Comparison of ENCODE assay signal across 27 cellular contexts in genomic region chr12:71303199-71303598, GRCh38.
DNase-seq lines count a peak whose midpoint lies in the region; TF ChIP-seq lines count a peak whose summit lies in the region.
"Had no signal": no experiment of that assay in that cellular context is flagged by ENCODE, and none has a peak within 500 bp of the region (broad histone marks: within the 10 kb centered on the region; RNA-seq: fewer than 3 reads in every experiment).

No MANE protein-coding gene starts in this region.

- CTCF ChIA-PET in activated naive CD4-positive, alpha-beta T cell treated with anti-CD3 and anti-CD28 coated beads for 36 hours (lab: Charles Lee): no interaction called here

- DNase-seq in HT-29 (ENCODE audit: low spot score): peak; percentile 9
- peak; percentile 0 for DNase-seq in amniotic epithelial cell (ENCODE audit: low read depth)
- peak; percentile 39 to 67 for DNase-seq in fibroblast of lung (ENCODE audit: low read depth in 2 of 2)
- no peak for DNase-seq in smooth muscle cell (lab: John Stamatoyannopoulos, UW; ENCODE audit: unreplicated experiment)
- DNase-seq in caudate nucleus (lab: John Stamatoyannopoulos, UW): no peak
- no peak for DNase-seq in activated naive CD4-positive, alpha-beta T cell treated with anti-CD3 and anti-CD28 coated beads for 36 hours
- DNase-seq in activated CD8-positive, alpha-beta memory T cell treated with anti-CD3 and anti-CD28 coated beads, Interleukin-2, amount 50 U/mL, for 4 hours: no peak
- DNase-seq: activated CD4-positive, alpha-beta T cell treated with anti-CD3 and anti-CD28 coated beads, Interleukin-2, amount 50 U/mL, for 1 hour; anterior cingulate cortex; CD4-positive, alpha-beta T cell; cerebellar nuclear complex; DMS 273 treated with DMSO at 0.1 percent for 48 hours; effector CD4-positive, alpha-beta T cell; kidney; NCI-H1092; NCI-H2029 treated with DMSO at 0.1 percent for 48 hours; NCI-H345; NCI-H774; posterior cingulate gyrus; Right ventricle myocardium superior; stimulated activated naive CD8-positive, alpha-beta T cell treated with anti-CD3 and anti-CD28 coated beads, Interleukin-15, amount 100 ng/mL, for 72 hours; SW 1271; T1000; tibial artery had no signal

- TF ChIP-seq CTCF in fibroblast of lung (conservative IDR thresholded peaks at IDR 0.05 in 1 of 2, IDR thresholded peaks at IDR 0.05 in 1 of 2; ENCODE audit: low read depth in 1 of 2, low read length in 2 of 2): no peak
- no peak for TF ChIP-seq CTCF in smooth muscle cell (IDR thresholded peaks at IDR 0.05; ENCODE audit: borderline replicate concordance, insufficient read depth, poor library complexity, severe bottlenecking)

- H3K4me3 ChIP-seq in fibroblast of lung (replicated peaks in 1 of 4; ENCODE audit: control extremely low read depth in 1 of 4, insufficient read depth in 1 of 4, low read depth in 3 of 4, low read length in 4 of 4) (no peak overlapping the region), smooth muscle cell (no peak overlapping the region)
- H3K4me3 ChIP-seq: lung, tibial artery had no signal

- no peaks in the 10 kb centered on the region for H3K36me3 Mint-ChIP-seq in activated naive CD4-positive, alpha-beta T cell treated with anti-CD3 and anti-CD28 coated beads for 36 hours (ENCODE audit: low read depth)
- H3K36me3 Mint-ChIP-seq: activated naive CD4-positive, alpha-beta T cell treated with anti-CD3 and anti-CD28 coated beads, Interleukin-2, amount 50 U/mL, for 24 hours had no signal

- H3K4me3 Mint-ChIP-seq in activated naive CD4-positive, alpha-beta T cell treated with anti-CD3 and anti-CD28 coated beads for 36 hours: no peak overlapping the region
- H3K4me3 Mint-ChIP-seq: activated naive CD4-positive, alpha-beta T cell treated with anti-CD3 and anti-CD28 coated beads, Interleukin-2, amount 50 U/mL, for 24 hours; activated T-helper 1 cell treated with anti-CD3 and anti-CD28 coated beads, Interleukin-12 subunit alpha, Interleukin-12 subunit beta, Interleukin-2, Interleukin-4 antibody, amounts not matched to agents 30 ng/mL and 10 ng/mL and 1 ng/mL, durations not matched to agents 14 hours and 24 hours and 36 hours; CD4-positive, alpha-beta T cell; stimulated activated naive CD8-positive, alpha-beta T cell treated with anti-CD3 and anti-CD28 coated beads, Interleukin-15, amount 100 ng/mL, for 72 hours had no signal

- no peaks in the 10 kb centered on the region for H3F3A ChIP-seq in smooth muscle cell (ENCODE audit: low read depth)

- H3K9me3 Mint-ChIP-seq in activated naive CD4-positive, alpha-beta T cell treated with anti-CD3 and anti-CD28 coated beads for 36 hours: no peaks in the 10 kb centered on the region
- H3K9me3 Mint-ChIP-seq: activated naive CD4-positive, alpha-beta T cell treated with anti-CD3 and anti-CD28 coated beads, Interleukin-2, amount 50 U/mL, for 24 hours; activated T-helper 1 cell treated with anti-CD3 and anti-CD28 coated beads, Interleukin-12 subunit alpha, Interleukin-12 subunit beta, Interleukin-2, Interleukin-4 antibody, amounts not matched to agents 30 ng/mL and 10 ng/mL and 1 ng/mL, durations not matched to agents 14 hours and 24 hours and 36 hours; CD4-positive, alpha-beta T cell; stimulated activated naive CD8-positive, alpha-beta T cell treated with anti-CD3 and anti-CD28 coated beads, Interleukin-15, amount 100 ng/mL, for 72 hours had no signal

- H3K9ac ChIP-seq in fibroblast of lung (ENCODE audit: insufficient read depth, low read length) (no peak overlapping the region), smooth muscle cell (ENCODE audit: low read depth) (no peak overlapping the region)

- intact Hi-C loops in activated naive CD4-positive, alpha-beta T cell treated with anti-CD3 and anti-CD28 coated beads for 36 hours (cut with micrococcal nuclease): no loop called here

- H3K27ac ChIP-seq in fibroblast of lung (ENCODE audit: insufficient read depth, low read length): no peak overlapping the region
- H3K27ac ChIP-seq in smooth muscle cell (ENCODE audit: low read depth): peak overlapping the region; percentile 26
- no peak overlapping the region for H3K27ac ChIP-seq in caudate nucleus (ENCODE audit: low read depth, low read length)
- H3K27ac ChIP-seq: tibial artery had no signal

- H3K9me3 ChIP-seq in fibroblast of lung (ENCODE audit: control insufficient read depth, insufficient read depth, low read depth, low read length): no peaks in the 10 kb centered on the region
- H3K9me3 ChIP-seq in smooth muscle cell (replicated peaks; ENCODE audit: low read depth): no peaks in the 10 kb centered on the region
- H3K9me3 ChIP-seq: tibial artery had no signal

- no peaks in the 10 kb centered on the region for H3K4me1 Mint-ChIP-seq in activated naive CD4-positive, alpha-beta T cell treated with anti-CD3 and anti-CD28 coated beads for 36 hours (ENCODE audit: low read depth)
- H3K4me1 Mint-ChIP-seq: activated naive CD4-positive, alpha-beta T cell treated with anti-CD3 and anti-CD28 coated beads, Interleukin-2, amount 50 U/mL, for 24 hours; stimulated activated naive CD8-positive, alpha-beta T cell treated with anti-CD3 and anti-CD28 coated beads, Interleukin-15, amount 100 ng/mL, for 72 hours had no signal

- H4K20me1 ChIP-seq in fibroblast of lung (ENCODE audit: control insufficient read depth, extremely low read depth, insufficient read depth, low read length) (no peaks in the 10 kb centered on the region), smooth muscle cell (ENCODE audit: low read depth) (no peaks in the 10 kb centered on the region)

- H2AFZ ChIP-seq in fibroblast of lung (ENCODE audit: low read length) (no peak overlapping the region), smooth muscle cell (ENCODE audit: low read depth) (no peak overlapping the region)

- H3K79me2 ChIP-seq in fibroblast of lung (ENCODE audit: control insufficient read depth, insufficient read depth, low read length) (no peaks in the 10 kb centered on the region), smooth muscle cell (ENCODE audit: low read depth) (no peaks in the 10 kb centered on the region)

- H3K27ac Mint-ChIP-seq in activated naive CD4-positive, alpha-beta T cell treated with anti-CD3 and anti-CD28 coated beads for 36 hours: no peak overlapping the region
- H3K27ac Mint-ChIP-seq: activated naive CD4-positive, alpha-beta T cell treated with anti-CD3 and anti-CD28 coated beads, Interleukin-2, amount 50 U/mL, for 24 hours; activated T-helper 1 cell treated with anti-CD3 and anti-CD28 coated beads, Interleukin-12 subunit alpha, Interleukin-12 subunit beta, Interleukin-2, Interleukin-4 antibody, amounts not matched to agents 30 ng/mL and 10 ng/mL and 1 ng/mL, durations not matched to agents 14 hours and 24 hours and 36 hours; CD4-positive, alpha-beta T cell had no signal

- H3K36me3 ChIP-seq in fibroblast of lung (ENCODE audit: control insufficient read depth, insufficient read depth, low read length) (no peaks in the 10 kb centered on the region), smooth muscle cell (ENCODE audit: low read depth) (no peaks in the 10 kb centered on the region)
- H3K36me3 ChIP-seq: tibial artery had no signal

- H3K27me3 Mint-ChIP-seq in activated naive CD4-positive, alpha-beta T cell treated with anti-CD3 and anti-CD28 coated beads for 36 hours (ENCODE audit: low read depth): no peaks in the 10 kb centered on the region
- H3K27me3 Mint-ChIP-seq: activated naive CD4-positive, alpha-beta T cell treated with anti-CD3 and anti-CD28 coated beads, Interleukin-2, amount 50 U/mL, for 24 hours had no signal

- H3K4me2 ChIP-seq in fibroblast of lung (ENCODE audit: extremely low read depth, insufficient read depth, low read length): no peak overlapping the region
- no peak overlapping the region for H3K4me2 ChIP-seq in smooth muscle cell

- H3K4me1 ChIP-seq in fibroblast of lung (ENCODE audit: control insufficient read depth, extremely low read depth, insufficient read depth, low read length) (no peaks in the 10 kb centered on the region), smooth muscle cell (ENCODE audit: low read depth) (no peaks in the 10 kb centered on the region)

- H3K27me3 ChIP-seq in fibroblast of lung (ENCODE audit: control insufficient read depth, insufficient read depth, low read length) (no peaks in the 10 kb centered on the region), smooth muscle cell (ENCODE audit: low read depth) (no peaks in the 10 kb centered on the region)
- H3K27me3 ChIP-seq: tibial artery had no signal

Comparison
In these comparisons a context has a peak if more than half of its experiments do, and no peak if none do; other contexts are left out.
1. DNase-seq: peak in HT-29 (single experiment), amniotic epithelial cell (single experiment) and fibroblast of lung (2 of 2); none in smooth muscle cell (single experiment), caudate nucleus (0 of 61), activated naive CD4-positive, alpha-beta T cell treated with anti-CD3 and anti-CD28 coated beads for 36 hours (single experiment) and activated CD8-positive, alpha-beta memory T cell treated with anti-CD3 and anti-CD28 coated beads, Interleukin-2, amount 50 U/mL, for 4 hours (single experiment).